ENCODE assay signal across 1 cellular context in genomic region chr19:15124572-15125231, GRCh38.
TF ChIP-seq lines count a peak whose summit lies in the region.

No MANE protein-coding gene starts in this region.

TF ChIP-seq in K562, 482 proteins besides CTCF, POLR2A, EP300 and RAD21 (continued from another document):
- TF ChIP-seq, protein P1, sequence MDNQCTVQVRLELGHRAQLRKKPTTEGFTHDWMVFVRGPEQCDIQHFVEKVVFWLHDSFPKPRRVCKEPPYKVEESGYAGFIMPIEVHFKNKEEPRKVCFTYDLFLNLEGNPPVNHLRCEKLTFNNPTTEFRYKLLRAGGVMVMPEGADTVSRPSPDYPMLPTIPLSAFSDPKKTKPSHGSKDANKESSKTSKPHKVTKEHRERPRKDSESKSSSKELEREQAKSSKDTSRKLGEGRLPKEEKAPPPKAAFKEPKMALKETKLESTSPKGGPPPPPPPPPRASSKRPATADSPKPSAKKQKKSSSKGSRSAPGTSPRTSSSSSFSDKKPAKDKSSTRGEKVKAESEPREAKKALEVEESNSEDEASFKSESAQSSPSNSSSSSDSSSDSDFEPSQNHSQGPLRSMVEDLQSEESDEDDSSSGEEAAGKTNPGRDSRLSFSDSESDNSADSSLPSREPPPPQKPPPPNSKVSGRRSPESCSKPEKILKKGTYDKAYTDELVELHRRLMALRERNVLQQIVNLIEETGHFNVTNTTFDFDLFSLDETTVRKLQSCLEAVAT (IDR thresholded peaks at IDR 0.05): no peak
- TF ChIP-seq EGR1 (conservative IDR thresholded peaks at IDR 0.05) (peak; percentile 15; the same call in 1 of the 2 replicates), POLR3A (IDR thresholded peaks at IDR 0.05; ENCODE audit: borderline replicate concordance, extremely low read depth, insufficient read depth, insufficient read length) (no peak), KLF16 (IDR thresholded peaks at IDR 0.05) (no peak), POLR2G (IDR thresholded peaks at IDR 0.05; ENCODE audit: low read depth, low read length) (peak; percentile 68; the same call in 1 of the 2 replicates), SIN3A (IDR thresholded peaks at IDR 0.05; ENCODE audit: borderline replicate concordance in 2 of 2, control insufficient read depth in 1 of 2, low read depth in 2 of 2, low read length in 2 of 2) (peak in 1 of 2 experiments; percentile 43; a peak in 1 of 4 replicates), RBBP5 (IDR thresholded peaks at IDR 0.05; ENCODE audit: borderline replicate concordance, insufficient read depth, low read length, poor library complexity, severe bottlenecking) (peak; percentile 42), HMGN3 (IDR thresholded peaks at IDR 0.05; ENCODE audit: borderline replicate concordance, extremely low read depth, insufficient read length, low read depth, low read length) (peak; percentile 12), ZBTB7A (IDR thresholded peaks at IDR 0.05; ENCODE audit: borderline replicate concordance, control insufficient read depth, low read depth, low read length) (0 out of 2 replicates have a peak, but pooled peaks have one; percentile 23)
TF ChIP-seq in K562: peak in this region for 7.
